ENCODE assay signal across 8 cellular contexts in genomic region chr11:62652156-62653006, GRCh38. TPM values are rescaled to one million over a fixed set of nuclear protein-coding genes. Genes with fewer than 3 reads are reported as not detected.
A peak's percentile ranks its signal among the peaks of the same experiment; 100 is the strongest.
DNase-seq lines count a peak whose midpoint lies in the region; ATAC-seq and TF ChIP-seq lines count a peak whose summit lies in the region.

No MANE protein-coding gene starts in this region.

- H3K27ac Mint-ChIP-seq in GM23338: peak overlapping the region; percentile 95
- H3K27ac Mint-ChIP-seq in activated CD4-positive, alpha-beta memory T cell treated with anti-CD3 and anti-CD28 coated beads for 36 hours: peak overlapping the region; percentile 81

- ATAC-seq in GM23338 (no peak), HG02759 (IDR thresholded peaks at IDR 0.05; ENCODE audit: unreplicated experiment) (no peak)

- no peaks in the 10 kb centered on the region for H3K9me3 Mint-ChIP-seq in GM23338
- H3K9me3 Mint-ChIP-seq in activated CD4-positive, alpha-beta memory T cell treated with anti-CD3 and anti-CD28 coated beads for 36 hours: no peaks in the 10 kb centered on the region

- TF ChIP-seq CTCF in AG04449 (IDR thresholded peaks at IDR 0.05; ENCODE audit: insufficient read depth, low read length, missing control alignments): no peak
- no peak for TF ChIP-seq CTCF in GM23338 (conservative IDR thresholded peaks at IDR 0.05; ENCODE audit: low read depth in 2 of 2)

- H3K79me2 ChIP-seq in GM23338 (replicated peaks; ENCODE audit: insufficient read depth): peaks cover 24% of the 10 kb centered on the region

- H3K9me2 ChIP-seq in GM23338 (ENCODE audit: insufficient read depth): no peaks in the 10 kb centered on the region

- H3K4me1 Mint-ChIP-seq in GM23338: peaks cover 8% of the 10 kb centered on the region
- H3K4me1 Mint-ChIP-seq in activated CD4-positive, alpha-beta memory T cell treated with anti-CD3 and anti-CD28 coated beads for 36 hours (ENCODE audit: low read depth): peaks cover 22% of the 10 kb centered on the region

- peak overlapping the region; percentile 81 for H2AFZ ChIP-seq in GM23338

- H3K27me3 ChIP-seq in GM23338 (ENCODE audit: insufficient read depth) (no peaks in the 10 kb centered on the region), iPS-15b (ENCODE audit: control insufficient read depth, insufficient read depth, low read length) (no peaks in the 10 kb centered on the region)

- H3K27ac ChIP-seq in GM23338 (ENCODE audit: low read depth) (peak overlapping the region; percentile 86), substantia nigra (ENCODE audit: low read depth, low read length, poor library complexity, severe bottlenecking) (peak overlapping the region; percentile 87)

- no peak for DNase-seq in AG04449 (ENCODE audit: low read depth, low spot score)
- DNase-seq in GM23338 (ENCODE audit: low spot score): no peak
- peak; percentile 59 for DNase-seq in activated CD4-positive, alpha-beta memory T cell treated with anti-CD3 and anti-CD28 coated beads for 36 hours
- DNase-seq in substantia nigra (lab: John Stamatoyannopoulos, UW): peak in 2 of 49 donors; percentile 46 to 50
- no peak for DNase-seq in 8988T
- DNase-seq in DMS114 treated with DMSO at 0.1 percent for 48 hours (lab: John Stamatoyannopoulos, UW; ENCODE audit: unreplicated experiment): no peak

- peak overlapping the region; percentile 83 for H3K4me3 ChIP-seq in AG04449 (ENCODE audit: low read depth, low read length)
- peak overlapping the region; percentile 100 for H3K4me3 ChIP-seq in GM23338
- H3K4me3 ChIP-seq in iPS-15b (ENCODE audit: low read depth, low read length): peak overlapping the region; percentile 86

- no peaks in the 10 kb centered on the region for H4K20me1 ChIP-seq in GM23338 (replicated peaks; ENCODE audit: insufficient read depth)

- POLR2A ChIA-PET in AG04449 (lab: Yijun Ruan, JAX): interaction anchor here (0.5 to 1.4 kb wide), 17 partner anchors 8 to 257 kb away, joined by 3 to 58 read pairs (median 4); partner anchors contain the start of genes B3GAT3, C11orf98, CSKMT and LBHD1
- POLR2A ChIA-PET in activated CD4-positive, alpha-beta memory T cell treated with anti-CD3 and anti-CD28 coated beads for 36 hours (lab: Charles Lee): interaction anchor here (1.0 to 2.1 kb wide), 17 partner anchors 11 to 203 kb away, joined by 3 to 71 read pairs (median 4); partner anchors contain the start of genes B3GAT3, C11orf98, CSKMT and EML3

- peak overlapping the region; percentile 87 for H3K4me3 Mint-ChIP-seq in GM23338
- H3K4me3 Mint-ChIP-seq in activated CD4-positive, alpha-beta memory T cell treated with anti-CD3 and anti-CD28 coated beads for 36 hours: peak overlapping the region; percentile 85

- peak overlapping the region; percentile 100 for H3K4me2 ChIP-seq in GM23338

- H3K4me1 ChIP-seq in GM23338 (ENCODE audit: insufficient read depth) (peaks cover 9% of the 10 kb centered on the region; the same call in 1 of the 2 replicates), iPS-15b (ENCODE audit: control insufficient read depth, insufficient read depth, low read length) (no peaks in the 10 kb centered on the region)

- H3K27me3 Mint-ChIP-seq in GM23338 (ENCODE audit: insufficient read depth, low read depth, poor library complexity): peaks cover 10% of the 10 kb centered on the region
- no peaks in the 10 kb centered on the region for H3K27me3 Mint-ChIP-seq in activated CD4-positive, alpha-beta memory T cell treated with anti-CD3 and anti-CD28 coated beads for 36 hours

- peak overlapping the region; percentile 94 for H3K9ac ChIP-seq in iPS-15b (ENCODE audit: low read depth, low read length)

- intact Hi-C loops in activated CD4-positive, alpha-beta memory T cell treated with anti-CD3 and anti-CD28 coated beads for 36 hours (cut with micrococcal nuclease): loop anchor here (1.0 to 2.0 kb wide), 5 partner anchors 13 to 74 kb away; partner anchors contain the start of genes C11orf98, CSKMT, HNRNPUL2 and TUT1

- H3K36me3 ChIP-seq in GM23338 (ENCODE audit: insufficient read depth): 0 out of 2 replicates have a peak, but pooled peaks cover 3% of the 10 kb centered on the region
- peaks cover 22% of the 10 kb centered on the region for H3K36me3 ChIP-seq in iPS-15b (ENCODE audit: control insufficient read depth, insufficient read depth, low read length)

- H3K9me3 ChIP-seq in iPS-15b (ENCODE audit: control insufficient read depth, insufficient read depth, low read length): no peaks in the 10 kb centered on the region

- CTCF ChIA-PET in AG04449 (lab: Yijun Ruan, JAX): interaction anchor here (0.9 kb wide), 1 partner anchor 43 kb away, joined by 4 read pairs; no protein-coding TSS in a partner anchor
- CTCF ChIA-PET in activated CD4-positive, alpha-beta memory T cell treated with anti-CD3 and anti-CD28 coated beads for 36 hours (lab: Charles Lee): interaction anchor here (0.6 to 1.6 kb wide), 4 partner anchors 12 to 61 kb away, joined by 4 to 6 read pairs (median 5); partner anchors contain the start of genes B3GAT3, C11orf98, CSKMT and TUT1

- peaks cover 16% of the 10 kb centered on the region for H3K36me3 Mint-ChIP-seq in GM23338 (ENCODE audit: low read depth)
- H3K36me3 Mint-ChIP-seq in activated CD4-positive, alpha-beta memory T cell treated with anti-CD3 and anti-CD28 coated beads for 36 hours: peaks cover 8% of the 10 kb centered on the region

- H3F3A ChIP-seq in GM23338 (replicated peaks; ENCODE audit: low read depth): peaks cover 7% of the 10 kb centered on the region; the same call in 1 of the 2 replicates

TF ChIP-seq in GM23338, 12 proteins besides CTCF, POLR2A, EP300 and RAD21 (continues in another document):
- TF ChIP-seq POLR2AphosphoS5 (IDR thresholded peaks at IDR 0.05; ENCODE audit: low read depth): no peak
- TF ChIP-seq STAT1 (IDR thresholded peaks at IDR 0.05; ENCODE audit: unreplicated experiment): no peak
- TF ChIP-seq JUNB (IDR thresholded peaks at IDR 0.05; ENCODE audit: unreplicated experiment): no peak
- TF ChIP-seq EZH2 (IDR thresholded peaks at IDR 0.05; ENCODE audit: low read depth, unreplicated experiment): no peak
- TF ChIP-seq ZNF114 (CRISPR knock-in tag; IDR thresholded peaks at IDR 0.05): no peak

RNA-seq across cellular contexts. Expression of gene INTS5, which starts 0.7 kb away (rescaled TPM):
- total RNA-seq in GM23338 (2014; rRNA removed; shearing (Covaris generic)): 33.4 and 37.2 TPM in 2 replicates
- polyA plus RNA-seq in GM23338 (2016; fragmentation: Nextera tagmentation; extraction: Ambion mirVana): 5.7 TPM in 2 replicates
- 10 to 100 TPM; 30.2 to 30.8 TPM for total RNA-seq in activated CD4-positive, alpha-beta memory T cell treated with anti-CD3 and anti-CD28 coated beads for 36 hours

RNA-seq across cellular contexts. Expression of gene GANAB, which starts 6.0 kb away (rescaled TPM):
- total RNA-seq in GM23338 (2014; rRNA removed; shearing (Covaris generic)): 267 and 272 TPM in 2 replicates
- polyA plus RNA-seq in GM23338 (2016; fragmentation: Nextera tagmentation; extraction: Ambion mirVana): 76.8 and 82.3 TPM in 2 replicates
- total RNA-seq in activated CD4-positive, alpha-beta memory T cell treated with anti-CD3 and anti-CD28 coated beads for 36 hours: 100 to 1,000 TPM; 247 to 249 TPM

RNA-seq across cellular contexts. Expression of gene C11orf98, which starts 12.6 kb away (rescaled TPM):
- total RNA-seq in GM23338 (2014; rRNA removed; shearing (Covaris generic)): 110 and 132 TPM in 2 replicates
- polyA plus RNA-seq in GM23338 (2016; fragmentation: Nextera tagmentation; extraction: Ambion mirVana): 479 and 507 TPM in 2 replicates
- total RNA-seq in activated CD4-positive, alpha-beta memory T cell treated with anti-CD3 and anti-CD28 coated beads for 36 hours: 100 to 1,000 TPM; 107 to 110 TPM

RNA-seq across cellular contexts. Expression of gene CSKMT, which starts 12.7 kb away (rescaled TPM):
- total RNA-seq in GM23338 (2014; rRNA removed; shearing (Covaris generic)): 8.0 and 26.4 TPM in 2 replicates
- polyA plus RNA-seq in GM23338 (2016; fragmentation: Nextera tagmentation; extraction: Ambion mirVana): 25.6 and 30.0 TPM in 2 replicates
- 10 to 100 TPM; 27.7 to 33.9 TPM for total RNA-seq in activated CD4-positive, alpha-beta memory T cell treated with anti-CD3 and anti-CD28 coated beads for 36 hours

RNA-seq across cellular contexts. Expression of gene UQCC3, which starts 19.1 kb away (rescaled TPM):
- 13.0 and 15.9 TPM in 2 replicates for total RNA-seq in GM23338 (2014; rRNA removed; shearing (Covaris generic))
- 53.9 and 54.7 TPM in 2 replicates for polyA plus RNA-seq in GM23338 (2016; fragmentation: Nextera tagmentation; extraction: Ambion mirVana)
- 1 to 10 TPM; 6.0 to 6.2 TPM for total RNA-seq in activated CD4-positive, alpha-beta memory T cell treated with anti-CD3 and anti-CD28 coated beads for 36 hours
